Comparison of ENCODE assay signal across 16 cellular contexts in genomic region chr4:23162275-23162674, GRCh38.
DNase-seq lines count a peak whose midpoint lies in the region; ATAC-seq, FAIRE-seq and TF ChIP-seq lines count a peak whose summit lies in the region.
"Had no signal": no experiment of that assay in that cellular context is flagged by ENCODE, and none has a peak within 500 bp of the region (broad histone marks: within the 10 kb centered on the region; RNA-seq: fewer than 3 reads in every experiment).

No MANE protein-coding gene starts in this region.

- H3K9me3 ChIP-seq in HepG2 (ENCODE audit: low read length): no peaks in the 10 kb centered on the region; the same call in 1 of the 2 replicates
- no peaks in the 10 kb centered on the region for H3K9me3 ChIP-seq in right lobe of liver
- no peaks in the 10 kb centered on the region for H3K9me3 ChIP-seq in ectodermal cell (ENCODE audit: control insufficient read depth, low read length)
- H3K9me3 ChIP-seq: BLaER1, HAP-1 had no signal

- ATAC-seq in HepG2 (no peak), right lobe of liver (no peak)
- no peak for ATAC-seq in activated T-helper 17 cell treated with anti-CD3 and anti-CD28 coated beads, Interleukin-2, amount 50 U/mL, for 72 hours (replicated peaks)

- no peak for TF ChIP-seq RAD21 in HepG2 (CRISPR knock-in tag; IDR thresholded peaks at IDR 0.05)

- intact Hi-C loops in HepG2 (cut with micrococcal nuclease; ENCODE audit: unreplicated experiment): no loop called here
- intact Hi-C loops in right lobe of liver (cut with DNase I): no loop called here

- no peak for DNase-seq in HepG2 (ENCODE audit: low spot score)
- no peak for DNase-seq in right lobe of liver
- DNase-seq in neural crest cell (ENCODE audit: low read depth, low spot score): no peak
- no peak for DNase-seq in cortex of kidney (lab: John Stamatoyannopoulos, UW)
- no peak for DNase-seq in substantia nigra (lab: John Stamatoyannopoulos, UW)
- DNase-seq: AML-193; Caco-2; CD8-positive, alpha-beta memory T cell; DMS53; GF-D8 had no signal

- H3K27ac ChIP-seq in HepG2 (ENCODE audit: extremely low read length, insufficient read depth, low read length): no peak overlapping the region
- H3K27ac ChIP-seq in right lobe of liver: no peak overlapping the region
- H3K27ac ChIP-seq in ectodermal cell (ENCODE audit: insufficient read depth, low read depth, low read length, poor library complexity, severe bottlenecking): peak overlapping the region; percentile 67
- H3K27ac ChIP-seq in substantia nigra (ENCODE audit: low read depth, low read length, poor library complexity, severe bottlenecking): no peak overlapping the region
- H3K27ac ChIP-seq: 22Rv1, BLaER1 had no signal

- TF ChIP-seq POLR2A in HepG2 (IDR thresholded peaks at IDR 0.05; ENCODE audit: insufficient read depth in 1 of 2, low read depth in 2 of 2, low read length in 2 of 2): no peak
- no peak for TF ChIP-seq POLR2A in right lobe of liver (IDR thresholded peaks at IDR 0.05)

- H3K4me2 ChIP-seq in HepG2 (ENCODE audit: low read depth, low read length): no peak overlapping the region
- H3K4me2 ChIP-seq: BLaER1 had no signal

- H3K4me3 ChIP-seq in HepG2 (replicated peaks in 1 of 3; ENCODE audit: insufficient read depth in 1 of 3, low read depth in 2 of 3, low read length in 3 of 3) (no peak overlapping the region), right lobe of liver (no peak overlapping the region), ectodermal cell (ENCODE audit: insufficient read depth, low read depth, low read length) (no peak overlapping the region)
- H3K4me3 ChIP-seq: BLaER1, HAP-1 had no signal

- H2AFZ ChIP-seq in HepG2 (ENCODE audit: low read length): no peak overlapping the region

- BruUV-seq in HepG2 (replicated peaks; lab: Mats Ljungman, UMichigan): no TSS peak

- TF ChIP-seq EP300 in HepG2 (IDR thresholded peaks at IDR 0.05; ENCODE audit: low read depth in 2 of 2, low read length in 2 of 2) (no peak), HepG2 (CRISPR knock-in tag; IDR thresholded peaks at IDR 0.05; ENCODE audit: borderline replicate concordance) (no peak)

- no peak for TF ChIP-seq CTCF in HepG2 (CRISPR knock-in tag; IDR thresholded peaks at IDR 0.05)
- TF ChIP-seq CTCF in right lobe of liver (IDR thresholded peaks at IDR 0.05): no peak
- no peak for TF ChIP-seq CTCF in neural crest cell (conservative IDR thresholded peaks at IDR 0.05)

- H3K4me3 Mint-ChIP-seq in neural crest cell: peak overlapping the region; percentile 18
- no peak overlapping the region for H3K4me3 Mint-ChIP-seq in activated T-helper 17 cell treated with anti-CD3 and anti-CD28 coated beads, Interleukin-2, amount 50 U/mL, for 72 hours
- H3K4me3 Mint-ChIP-seq: CD8-positive, alpha-beta memory T cell had no signal

- WGBS in HepG2 (ENCODE audit: low lambda C conversion rate): 2% methylated on average over 2 of the region's 2 CpGs
- 56% methylated on average over 2 of the region's 2 CpGs for WGBS in right lobe of liver (ENCODE audit: insufficient coverage, low coverage, low lambda C conversion rate, missing lambda C conversion rate)
- 63 to 82% methylated on average over 1 to 2 of the region's 2 CpGs for WGBS in ectodermal cell, 2 experiments

- peaks cover 70% of the 10 kb centered on the region for H3K4me1 Mint-ChIP-seq in neural crest cell
- no peaks in the 10 kb centered on the region for H3K4me1 Mint-ChIP-seq in activated T-helper 17 cell treated with anti-CD3 and anti-CD28 coated beads, Interleukin-2, amount 50 U/mL, for 72 hours
- H3K4me1 Mint-ChIP-seq: CD8-positive, alpha-beta memory T cell had no signal

- H4K20me1 ChIP-seq in HepG2 (ENCODE audit: insufficient read depth, low read length): no peaks in the 10 kb centered on the region
- H4K20me1 ChIP-seq: BLaER1 had no signal

- H3K4me1 ChIP-seq in HepG2 (ENCODE audit: insufficient read depth, low read length) (no peaks in the 10 kb centered on the region), right lobe of liver (no peaks in the 10 kb centered on the region), ectodermal cell (ENCODE audit: control insufficient read depth, insufficient read depth, low read length) (peaks cover 29% of the 10 kb centered on the region)
- H3K4me1 ChIP-seq: BLaER1, HAP-1 had no signal

- CTCF ChIA-PET in HepG2 (lab: Yijun Ruan, JAX; ENCODE audit: low intra/inter-chr PET ratio, low total read pairs): no interaction called here

- POLR2A ChIA-PET in HepG2 (lab: Yijun Ruan, JAX): no interaction called here

- H3K27me3 Mint-ChIP-seq in neural crest cell (ENCODE audit: low read depth): no peaks in the 10 kb centered on the region
- no peaks in the 10 kb centered on the region for H3K27me3 Mint-ChIP-seq in activated T-helper 17 cell treated with anti-CD3 and anti-CD28 coated beads, Interleukin-2, amount 50 U/mL, for 72 hours
- H3K27me3 Mint-ChIP-seq: CD8-positive, alpha-beta memory T cell had no signal

- H3K27me3 ChIP-seq in HepG2 (ENCODE audit: control insufficient read depth in 1 of 2, insufficient read depth in 2 of 2, low read length in 2 of 2): no peaks in the 10 kb centered on the region
- H3K27me3 ChIP-seq in right lobe of liver: no peaks in the 10 kb centered on the region
- no peaks in the 10 kb centered on the region for H3K27me3 ChIP-seq in ectodermal cell (ENCODE audit: control insufficient read depth, insufficient read depth, low read length, poor library complexity, severe bottlenecking)
- H3K27me3 ChIP-seq: BLaER1 had no signal

- H3K27ac Mint-ChIP-seq in neural crest cell (ENCODE audit: unreplicated experiment): no peak overlapping the region
- H3K27ac Mint-ChIP-seq in activated T-helper 17 cell treated with anti-CD3 and anti-CD28 coated beads, Interleukin-2, amount 50 U/mL, for 72 hours: no peak overlapping the region
- H3K27ac Mint-ChIP-seq: CD8-positive, alpha-beta memory T cell had no signal

- H3K36me3 ChIP-seq in HepG2 (replicated peaks in 1 of 2; ENCODE audit: control insufficient read depth in 1 of 2, insufficient read depth in 2 of 2, low read length in 2 of 2): no peaks in the 10 kb centered on the region
- H3K36me3 ChIP-seq in right lobe of liver: no peaks in the 10 kb centered on the region
- no peaks in the 10 kb centered on the region for H3K36me3 ChIP-seq in ectodermal cell (ENCODE audit: control insufficient read depth, insufficient read depth, low read length)
- H3K36me3 ChIP-seq: BLaER1, HAP-1 had no signal

- H3K79me2 ChIP-seq in HepG2 (ENCODE audit: insufficient read depth, low read length): no peaks in the 10 kb centered on the region

- in situ Hi-C loops in HepG2 (cut with HindIII; ENCODE audit: extremely low pct_ligation_motif_present, low pct_unique_long_range_greater_than_20kb): no loop called here

- FAIRE-seq in HepG2 (lab: Jason Lieb, UNC): no peak
- FAIRE-seq: GM19239 had no signal

- no peak overlapping the region for H3K9ac ChIP-seq in HepG2 (ENCODE audit: insufficient read depth, low read depth, low read length)
- H3K9ac ChIP-seq: BLaER1 had no signal

- H3K9me3 Mint-ChIP-seq in neural crest cell: no peaks in the 10 kb centered on the region
- peaks cover 10% of the 10 kb centered on the region for H3K9me3 Mint-ChIP-seq in activated T-helper 17 cell treated with anti-CD3 and anti-CD28 coated beads, Interleukin-2, amount 50 U/mL, for 72 hours

- no peaks in the 10 kb centered on the region for H3K36me3 Mint-ChIP-seq in neural crest cell (ENCODE audit: low read depth)
- H3K36me3 Mint-ChIP-seq in activated T-helper 17 cell treated with anti-CD3 and anti-CD28 coated beads, Interleukin-2, amount 50 U/mL, for 72 hours (ENCODE audit: low read depth): no peaks in the 10 kb centered on the region
- H3K36me3 Mint-ChIP-seq: CD8-positive, alpha-beta memory T cell had no signal

TF ChIP-seq in HepG2, 621 proteins besides CTCF, POLR2A, EP300 and RAD21:
- peak; percentile 80 to 88; a peak in 3 of 4 replicates for TF ChIP-seq MAFK (conservative IDR thresholded peaks at IDR 0.05 in 1 of 2, IDR thresholded peaks at IDR 0.05 in 1 of 2; ENCODE audit: low read length in 2 of 2)
- TF ChIP-seq ZNF383 (CRISPR knock-in tag; IDR thresholded peaks at IDR 0.05; ENCODE audit: borderline replicate concordance): no peak
- TF ChIP-seq MAFF (IDR thresholded peaks at IDR 0.05; ENCODE audit: low read depth, low read length): peak; percentile 81
- TF ChIP-seq KLF9 (CRISPR knock-in tag; IDR thresholded peaks at IDR 0.05; ENCODE audit: low read depth): no peak
- no peak for TF ChIP-seq JUN (CRISPR knock-in tag; IDR thresholded peaks at IDR 0.05)
